Comparison of ENCODE assay signal across 8 cellular contexts in genomic region chr22:50206599-50206998, GRCh38. TPM values are rescaled to one million over a fixed set of nuclear protein-coding genes. Genes with fewer than 3 reads are reported as not detected.
DNase-seq lines count a peak whose midpoint lies in the region; TF ChIP-seq lines count a peak whose summit lies in the region.
"Had no signal": no experiment of that assay in that cellular context is flagged by ENCODE, and none has a peak within 500 bp of the region (broad histone marks: within the 10 kb centered on the region; RNA-seq: fewer than 3 reads in every experiment).

No MANE protein-coding gene starts in this region.

- no TSS peak for BruUV-seq in Calu3 (replicated peaks; lab: Mats Ljungman, UMichigan)

- H3K4me3 ChIP-seq in effector memory CD4-positive, alpha-beta T cell (ENCODE audit: insufficient read depth, low read depth, low read length, poor library complexity, severe bottlenecking): no peak overlapping the region

- no peak overlapping the region for H3K27ac Mint-ChIP-seq in Calu3 (ENCODE audit: unreplicated experiment)
- H3K27ac Mint-ChIP-seq: activated CD4-positive, alpha-beta T cell treated with anti-CD3 and anti-CD28 coated beads, Interleukin-2, amount 10 ng/mL, durations not matched to agents 7 days and 5 days; natural killer cell had no signal

- H3K36me3 Mint-ChIP-seq in Calu3 (ENCODE audit: insufficient read depth, unreplicated experiment): peaks cover 82% of the 10 kb centered on the region
- H3K36me3 Mint-ChIP-seq: natural killer cell had no signal

- intact Hi-C loops in Calu3 (cut with micrococcal nuclease; ENCODE audit: unreplicated experiment): no loop called here

- DNase-seq in Calu3 (peak; percentile 34), SK-MEL-5 (ENCODE audit: low read depth, low spot score) (peak; percentile 79), left kidney (ENCODE audit: low read depth, low spot score) (peak; percentile 83), NCI-H2081 treated with DMSO at 0.1 percent for 48 hours (lab: John Stamatoyannopoulos, UW) (no peak)
- DNase-seq in stimulated activated CD8-positive, alpha-beta memory T cell treated with anti-CD3 and anti-CD28 coated beads, Interleukin-4, amount 100 ng/mL, for 48 hours: no peak
- DNase-seq in effector memory CD4-positive, alpha-beta T cell: no peak
- DNase-seq: activated CD4-positive, alpha-beta T cell treated with anti-CD3 and anti-CD28 coated beads, Interleukin-2, amount 10 ng/mL, durations not matched to agents 7 days and 5 days; natural killer cell had no signal

- H3K27me3 Mint-ChIP-seq in Calu3 (ENCODE audit: unreplicated experiment): no peaks in the 10 kb centered on the region
- H3K27me3 Mint-ChIP-seq: activated CD4-positive, alpha-beta T cell treated with anti-CD3 and anti-CD28 coated beads, Interleukin-2, amount 10 ng/mL, durations not matched to agents 7 days and 5 days had no signal

- peaks cover 32% of the 10 kb centered on the region for H3K36me3 ChIP-seq in effector memory CD4-positive, alpha-beta T cell (ENCODE audit: control insufficient read depth, insufficient read depth, low read length)

- CTCF ChIA-PET in Calu3 (lab: Charles Lee): no interaction called here

- H3K4me1 Mint-ChIP-seq in Calu3 (ENCODE audit: low read depth, unreplicated experiment): peaks cover 16% of the 10 kb centered on the region

- H3K9me3 ChIP-seq in effector memory CD4-positive, alpha-beta T cell (ENCODE audit: control insufficient read depth, low read length): no peaks in the 10 kb centered on the region

- peaks cover 13% of the 10 kb centered on the region for H3K4me1 ChIP-seq in effector memory CD4-positive, alpha-beta T cell (ENCODE audit: control insufficient read depth, insufficient read depth, low read length, poor library complexity, severe bottlenecking)

- H3K27ac ChIP-seq in effector memory CD4-positive, alpha-beta T cell (ENCODE audit: insufficient read depth, low read length, poor library complexity, severe bottlenecking): no peak overlapping the region

- in situ Hi-C loops in SK-MEL-5 (cut with HindIII; ENCODE audit: low pct_unique_long_range_greater_than_20kb, low sequenced_read_pairs): no loop called here

- H3K27me3 ChIP-seq in effector memory CD4-positive, alpha-beta T cell (replicated peaks; ENCODE audit: control insufficient read depth, insufficient read depth, low read length, poor library complexity, severe bottlenecking): no peaks in the 10 kb centered on the region

- peak; percentile 74 for TF ChIP-seq CTCF in Calu3 (IDR thresholded peaks at IDR 0.05; ENCODE audit: unreplicated experiment)

- H3K4me3 Mint-ChIP-seq in Calu3 (ENCODE audit: low read depth, unreplicated experiment): no peak overlapping the region
- H3K4me3 Mint-ChIP-seq: activated CD4-positive, alpha-beta T cell treated with anti-CD3 and anti-CD28 coated beads, Interleukin-2, amount 10 ng/mL, durations not matched to agents 7 days and 5 days; natural killer cell had no signal

- no peaks in the 10 kb centered on the region for H3K9me3 Mint-ChIP-seq in Calu3 (ENCODE audit: low read depth, unreplicated experiment)
- H3K9me3 Mint-ChIP-seq: activated CD4-positive, alpha-beta T cell treated with anti-CD3 and anti-CD28 coated beads, Interleukin-2, amount 10 ng/mL, durations not matched to agents 7 days and 5 days; natural killer cell had no signal

RNA-seq across cellular contexts. Expression of gene SELENOO, which starts 5.8 kb away (rescaled TPM):
- 28.6 and 29.5 TPM in 2 replicates for total RNA-seq in Calu3 (2022)
- total RNA-seq in SK-MEL-5 (2014; rRNA removed; shearing (Covaris generic)): 43.2 and 43.8 TPM in 2 replicates
- 49.6 and 54.8 TPM in 2 replicates for polyA plus RNA-seq in SK-MEL-5 (2015; cell fraction: cytosol; rRNA removed)
- polyA plus RNA-seq in SK-MEL-5 (2015; cell fraction: nucleus; rRNA removed): 213 and 233 TPM in 2 replicates

RNA-seq across cellular contexts. Expression of gene TRABD, which starts 20.9 kb away (rescaled TPM):
- total RNA-seq in Calu3 (2022): 57.3 and 62.9 TPM in 2 replicates
- total RNA-seq in SK-MEL-5 (2014; rRNA removed; shearing (Covaris generic)): 29.6 and 30.2 TPM in 2 replicates
- polyA plus RNA-seq in SK-MEL-5 (2015; cell fraction: cytosol; rRNA removed): 78.1 and 85.4 TPM in 2 replicates
- polyA plus RNA-seq in SK-MEL-5 (2015; cell fraction: nucleus; rRNA removed): 182 and 186 TPM in 2 replicates

RNA-seq across cellular contexts. Expression of gene PANX2, which starts 36.1 kb away (rescaled TPM):
- total RNA-seq in Calu3 (2022): 1.6 and 2.0 TPM in 2 replicates
- total RNA-seq in SK-MEL-5 (2014; rRNA removed; shearing (Covaris generic)): 0.98 and 1.7 TPM in 2 replicates
- polyA plus RNA-seq in SK-MEL-5 (2015; cell fraction: cytosol; rRNA removed): 13.4 and 18.3 TPM in 2 replicates
- 5.0 and 5.9 TPM in 2 replicates for polyA plus RNA-seq in SK-MEL-5 (2015; cell fraction: nucleus; rRNA removed)

RNA-seq across cellular contexts. Expression of gene TUBGCP6, which starts 38.2 kb away (rescaled TPM):
- 49.7 and 54.7 TPM in 2 replicates for total RNA-seq in Calu3 (2022)
- total RNA-seq in SK-MEL-5 (2014; rRNA removed; shearing (Covaris generic)): 14.5 and 15.0 TPM in 2 replicates
- 8.2 and 12.3 TPM in 2 replicates for polyA plus RNA-seq in SK-MEL-5 (2015; cell fraction: cytosol; rRNA removed)
- 298 and 324 TPM in 2 replicates for polyA plus RNA-seq in SK-MEL-5 (2015; cell fraction: nucleus; rRNA removed)

RNA-seq across cellular contexts. Expression of gene HDAC10, which starts 44.5 kb away (rescaled TPM):
- total RNA-seq in Calu3 (2022): 52.9 and 69.2 TPM in 2 replicates
- 7.2 and 10.2 TPM in 2 replicates for total RNA-seq in SK-MEL-5 (2014; rRNA removed; shearing (Covaris generic))
- 19.3 and 21.3 TPM in 2 replicates for polyA plus RNA-seq in SK-MEL-5 (2015; cell fraction: cytosol; rRNA removed)
- polyA plus RNA-seq in SK-MEL-5 (2015; cell fraction: nucleus; rRNA removed): 141 and 177 TPM in 2 replicates

Comparison
In these comparisons a context has a peak if more than half of its experiments do, and no peak if none do; other contexts are left out.
1. DNase-seq: peak in Calu3 (single experiment), SK-MEL-5 (single experiment) and left kidney (single experiment); none in stimulated activated CD8-positive, alpha-beta memory T cell treated with anti-CD3 and anti-CD28 coated beads, Interleukin-4, amount 100 ng/mL, for 48 hours (single experiment), NCI-H2081 treated with DMSO at 0.1 percent for 48 hours (single experiment) and effector memory CD4-positive, alpha-beta T cell (0 of 3).